Comparison of ENCODE assay signal across 8 cellular contexts in genomic region chr1:109986054-109986444, GRCh38. TPM values are rescaled to one million over a fixed set of nuclear protein-coding genes. Genes with fewer than 3 reads are reported as not detected.
DNase-seq lines count a peak whose midpoint lies in the region; ATAC-seq and TF ChIP-seq lines count a peak whose summit lies in the region.

No MANE protein-coding gene starts in this region.

- TF ChIP-seq CTCF in heart left ventricle (IDR thresholded peaks at IDR 0.05), result no peak
- TF ChIP-seq CTCF in brain (conservative IDR thresholded peaks at IDR 0.05), result no peak

- H3K27ac Mint-ChIP-seq in brain, result peak overlapping the region; percentile 97 to 100 (median 98)

- peaks cover 74% of the 10 kb centered on the region for H3K4me1 Mint-ChIP-seq in brain

- intact Hi-C loops in heart left ventricle (cut with DNase I), result loop anchor here in 7 of 10 donors (5.0 to 10.0 kb wide), 4 partner anchors 341 to 441 kb away; partner anchors contain the start of gene GNAI3 (in 5 of the 7)
- intact Hi-C loops in Right ventricle myocardium superior (cut with DNase I), result no loop called here

- peaks cover 14% of the 10 kb centered on the region for H3K27me3 Mint-ChIP-seq in brain

- H3K27ac ChIP-seq in heart left ventricle, result peak overlapping the region in 8 of 12 donors; percentile 95 to 99 (median 98)
- H3K27ac ChIP-seq in mesodermal cell (ENCODE audit: low read depth, low read length, severe bottlenecking), result no peak overlapping the region
- no peak overlapping the region for H3K27ac ChIP-seq in urinary bladder (ENCODE audit: low read depth)

- H3K36me3 ChIP-seq in heart left ventricle (peaks cover 0 to 13% (median 0%) of the 10 kb centered on the region in 9 donors), mesodermal cell (ENCODE audit: control insufficient read depth, insufficient read depth, low read length) (peaks cover 42% of the 10 kb centered on the region), urinary bladder (ENCODE audit: insufficient read depth) (no peaks in the 10 kb centered on the region)

- WGBS in heart left ventricle, 4 donors, result 82 to 91% (median 90%) methylated on average over 3 of the region's 3 CpGs
- WGBS in mesodermal cell (ENCODE audit: insufficient coverage in 2 of 2), 2 experiments, result no CpG with 5 or more reads among the region's 3 CpGs
- 80% methylated on average over 3 of the region's 3 CpGs for WGBS in urinary bladder

- no peak for DNase-seq in heart left ventricle
- no peak for DNase-seq in Right ventricle myocardium superior
- DNase-seq in activated gamma-delta T cell treated with Interleukin-2 at 50 U/mL for 16 hours, result no peak
- no peak for DNase-seq in T-helper 9 cell

- H3K9me3 Mint-ChIP-seq in brain, result peaks cover 0 to 8% (median 0%) of the 10 kb centered on the region in 5 experiments

- ATAC-seq in heart left ventricle (no peak), Right ventricle myocardium superior (ENCODE audit: poor library complexity) (no peak), GM18498 (IDR thresholded peaks at IDR 0.05; ENCODE audit: unreplicated experiment) (no peak)

- peaks cover 40% of the 10 kb centered on the region for H3K36me3 Mint-ChIP-seq in brain

- peak overlapping the region; percentile 61 to 97 (median 93) for H3K4me3 ChIP-seq in heart left ventricle
- peak overlapping the region; percentile 97 for H3K4me3 ChIP-seq in mesodermal cell (ENCODE audit: extremely low read depth, insufficient read depth, low read length, poor library complexity, severe bottlenecking)
- peak overlapping the region; percentile 78 for H3K4me3 ChIP-seq in urinary bladder (ENCODE audit: low read depth, low read length)

- TF ChIP-seq POLR2A in heart left ventricle (IDR thresholded peaks at IDR 0.05), result no peak

- H3K27me3 ChIP-seq in heart left ventricle, result no peaks in the 10 kb centered on the region

- H3K4me1 ChIP-seq in heart left ventricle (peaks cover 9 to 71% (median 55%) of the 10 kb centered on the region in 12 donors), mesodermal cell (ENCODE audit: control insufficient read depth, insufficient read depth, low read length, poor library complexity, severe bottlenecking) (peaks cover 22% of the 10 kb centered on the region), urinary bladder (ENCODE audit: insufficient read depth) (no peaks in the 10 kb centered on the region)

- peak overlapping the region; percentile 97 to 100 (median 99) for H3K4me3 Mint-ChIP-seq in brain

- no peaks in the 10 kb centered on the region for H3K9me3 ChIP-seq in heart left ventricle
- H3K9me3 ChIP-seq in mesodermal cell (ENCODE audit: control insufficient read depth, low read length), result no peaks in the 10 kb centered on the region

RNA-seq across cellular contexts. Expression of gene AHCYL1, which starts 1.5 kb away (rescaled TPM):
- 10 to 100 TPM; 31.1 to 56.7 (median 48.7) TPM for total RNA-seq in heart left ventricle
- 10 to 100 TPM; 23.8 to 37.2 TPM for polyA plus RNA-seq in heart left ventricle
- total RNA-seq in Right ventricle myocardium superior, result 39.8 TPM
- polyA plus RNA-seq in brain (ENCODE audit: insufficient read depth, low read depth, low replicate concordance), result 164 TPM
- 148 TPM for polyA plus RNA-seq in mesodermal cell (2013, experiment 1 of 2)
- 150 TPM for polyA plus RNA-seq in mesodermal cell (2013, experiment 2 of 2)
- total RNA-seq in urinary bladder, result 46.2 TPM
- polyA plus RNA-seq in urinary bladder, result 68.1 TPM

RNA-seq across cellular contexts. Expression of gene STRIP1, which starts 48.4 kb away (rescaled TPM):
- 10 to 100 TPM; 14.7 to 22.8 (median 19.2) TPM for total RNA-seq in heart left ventricle
- polyA plus RNA-seq in heart left ventricle, result 10 to 100 TPM in 1 of 2 donors, 1 to 10 TPM in 1; 7.8 to 14.9 TPM
- total RNA-seq in Right ventricle myocardium superior, result 16.2 TPM
- 27.8 TPM for polyA plus RNA-seq in brain (ENCODE audit: insufficient read depth, low read depth, low replicate concordance)
- 47.1 TPM for polyA plus RNA-seq in mesodermal cell (2013, experiment 1 of 2)
- polyA plus RNA-seq in mesodermal cell (2013, experiment 2 of 2), result 41.1 TPM
- total RNA-seq in urinary bladder, result 46.0 TPM
- polyA plus RNA-seq in urinary bladder, result 26.5 TPM

Comparison
In these comparisons a context has a peak if more than half of its experiments do, and no peak if none do; other contexts are left out.
1. H3K27ac ChIP-seq: peak in heart left ventricle (8 of 12); none in mesodermal cell (single experiment) and urinary bladder (single experiment).
2. Peak in every context shown above with its lines, with median percentiles within 50 percentile points of each other: H3K4me3 ChIP-seq.